In genomic region chr19:47490031-47490430, GRCh38 we compare ENCODE assay signal across 29 cellular contexts. TPM values are rescaled to one million over a fixed set of nuclear protein-coding genes. Genes with fewer than 3 reads are reported as not detected.
DNase-seq lines count a peak whose midpoint lies in the region; ATAC-seq, FAIRE-seq and TF ChIP-seq lines count a peak whose summit lies in the region.
"Had no signal": no experiment of that assay in that cellular context is flagged by ENCODE, and none has a peak within 500 bp of the region (broad histone marks: within the 10 kb centered on the region; RNA-seq: fewer than 3 reads in every experiment).

No MANE protein-coding gene starts in this region.

- no peak for TF ChIP-seq POLR2A in H1 (IDR thresholded peaks at IDR 0.05; ENCODE audit: control extremely low read depth in 1 of 2, low read depth in 2 of 2, low read length in 2 of 2)

- no peak for FAIRE-seq in H1 (lab: Jason Lieb, UNC)
- FAIRE-seq: colon, frontal cortex, islet of Langerhans had no signal

- H3K27me3 ChIP-seq in H1 (replicated peaks in 1 of 4; ENCODE audit: control insufficient read depth in 3 of 4, extremely low read depth in 1 of 4, insufficient read depth in 3 of 4, low read length in 3 of 4) = no peaks in the 10 kb centered on the region
- H3K27me3 ChIP-seq: body of pancreas, esophagus squamous epithelium, sigmoid colon had no signal

- no peak overlapping the region for H4K5ac ChIP-seq in H1 (ENCODE audit: insufficient read length, low read depth, low read length)

- peak overlapping the region; percentile 15 to 36 for H3K27ac Mint-ChIP-seq in activated naive CD4-positive, alpha-beta T cell treated with anti-CD3 and anti-CD28 coated beads, Interleukin-2, amount 50 U/mL, for 72 hours
- no peak overlapping the region for H3K27ac Mint-ChIP-seq in T-helper 17 cell
- peak overlapping the region; percentile 4 for H3K27ac Mint-ChIP-seq in stimulated activated memory B cell treated with anti-CD40 and anti-IgM and Interleukin-4, amounts not matched to agents 10 μg/mL and 1 μg/mL and 100 μg/mL, for 72 hours
- H3K27ac Mint-ChIP-seq in activated CD4-positive, alpha-beta memory T cell treated with anti-CD3 and anti-CD28 coated beads for 36 hours = no peak overlapping the region
- H3K27ac Mint-ChIP-seq: activated CD4-positive, alpha-beta T cell treated with anti-CD3 and anti-CD28 coated beads for 36 hours; type B pancreatic cell had no signal

- H3K9me3 ChIP-seq in T-helper 17 cell (ENCODE audit: control insufficient read depth, low read length, poor library complexity, severe bottlenecking) (no peaks in the 10 kb centered on the region), H1 (ENCODE audit: insufficient read depth in 2 of 2, low read depth in 1 of 2, low read length in 1 of 2) (no peaks in the 10 kb centered on the region)
- H3K9me3 ChIP-seq: body of pancreas, esophagus squamous epithelium, sigmoid colon had no signal

- 0 out of 2 replicates have a peak overlapping the region, but pooled peaks have one; percentile 3 for H2BK20ac ChIP-seq in H1 (ENCODE audit: low read length)

- 91 to 100% methylated on average over 2 to 7 of the region's 7 CpGs for WGBS in H1 (ENCODE audit: extremely low coverage in 1 of 2, insufficient coverage in 1 of 2, insufficient read length in 1 of 2, insufficient replicate concordance in 2 of 2, low coverage in 1 of 2, low lambda C conversion rate in 2 of 2, missing lambda C conversion rate in 1 of 2), 2 experiments

- H2BK120ac ChIP-seq in H1 (replicated peaks; ENCODE audit: low read depth, low read length) = no peak overlapping the region

- no peak for TF ChIP-seq EP300 in H1 (IDR thresholded peaks at IDR 0.05; ENCODE audit: borderline replicate concordance in 1 of 2, low read depth in 2 of 2, low read length in 2 of 2)

- H2BK12ac ChIP-seq in H1 (ENCODE audit: low read depth, low read length) = peak overlapping the region; percentile 53; the same call in 1 of the 2 replicates

- H4K8ac ChIP-seq in H1 (ENCODE audit: extremely low read depth, insufficient read depth, low read length) = no peak overlapping the region

- H3K79me1 ChIP-seq in H1 (ENCODE audit: low read depth, low read length) = no peaks in the 10 kb centered on the region

- H3K27me3 Mint-ChIP-seq in T-helper 17 cell = no peaks in the 10 kb centered on the region
- H3K27me3 Mint-ChIP-seq in stimulated activated memory B cell treated with anti-CD40 and anti-IgM and Interleukin-4, amounts not matched to agents 10 μg/mL and 1 μg/mL and 100 μg/mL, for 72 hours = no peaks in the 10 kb centered on the region
- no peaks in the 10 kb centered on the region for H3K27me3 Mint-ChIP-seq in activated CD4-positive, alpha-beta memory T cell treated with anti-CD3 and anti-CD28 coated beads for 36 hours
- H3K27me3 Mint-ChIP-seq: activated CD4-positive, alpha-beta T cell treated with anti-CD3 and anti-CD28 coated beads for 36 hours; type B pancreatic cell had no signal

- CTCF ChIA-PET in H1 (lab: Charles Lee; ENCODE audit: partially characterized antibody) = interaction anchor here (2.5 kb wide), 1 partner anchor 53 kb away, joined by 8 read pairs; no protein-coding TSS in a partner anchor
- CTCF ChIA-PET in activated CD4-positive, alpha-beta memory T cell treated with anti-CD3 and anti-CD28 coated beads for 36 hours (lab: Charles Lee) = no interaction called here

- H3K4ac ChIP-seq in H1 (replicated peaks; ENCODE audit: insufficient read length, low read depth, low read length) = no peak overlapping the region

- H3K14ac ChIP-seq in H1 (ENCODE audit: insufficient read length) = no peak overlapping the region

- H3K56ac ChIP-seq in H1 (replicated peaks; ENCODE audit: insufficient read length, low read depth, low read length) = peak overlapping the region; percentile 86

- no peak for TF ChIP-seq CTCF in H1 (IDR thresholded peaks at IDR 0.05; ENCODE audit: control extremely low read depth in 1 of 3, insufficient read depth in 1 of 3, low read depth in 1 of 3, low read length in 3 of 3)

- no peak overlapping the region for H3K23ac ChIP-seq in H1 (ENCODE audit: insufficient read length)

- no peak for ATAC-seq in activated naive CD4-positive, alpha-beta T cell treated with anti-CD3 and anti-CD28 coated beads, Interleukin-2, amount 50 U/mL, for 72 hours
- ATAC-seq in T-helper 17 cell = no peak
- no peak for ATAC-seq in stimulated activated memory B cell treated with anti-CD40 and anti-IgM and Interleukin-4, amounts not matched to agents 10 μg/mL and 1 μg/mL and 100 μg/mL, for 72 hours
- ATAC-seq in HG02884 (IDR thresholded peaks at IDR 0.05; ENCODE audit: unreplicated experiment) = no peak
- ATAC-seq: activated CD4-positive, alpha-beta T cell treated with anti-CD3 and anti-CD28 coated beads for 36 hours; body of pancreas had no signal

- peaks cover 0 to 7% of the 10 kb centered on the region in 2 donors for H3K36me3 Mint-ChIP-seq in activated naive CD4-positive, alpha-beta T cell treated with anti-CD3 and anti-CD28 coated beads, Interleukin-2, amount 50 U/mL, for 72 hours
- peaks cover 7% of the 10 kb centered on the region for H3K36me3 Mint-ChIP-seq in T-helper 17 cell (ENCODE audit: low read depth)
- H3K36me3 Mint-ChIP-seq in stimulated activated memory B cell treated with anti-CD40 and anti-IgM and Interleukin-4, amounts not matched to agents 10 μg/mL and 1 μg/mL and 100 μg/mL, for 72 hours = peaks cover 24% of the 10 kb centered on the region
- H3K36me3 Mint-ChIP-seq in activated CD4-positive, alpha-beta memory T cell treated with anti-CD3 and anti-CD28 coated beads for 36 hours = peaks cover 3% of the 10 kb centered on the region
- H3K36me3 Mint-ChIP-seq: type B pancreatic cell had no signal

- H3K18ac ChIP-seq in H1 (ENCODE audit: extremely low read depth, low read length) = no peak overlapping the region

- H3K27ac ChIP-seq in H1 (ENCODE audit: low read depth, low read length) = no peak overlapping the region; the same call in 1 of the 2 replicates
- H3K27ac ChIP-seq: body of pancreas, esophagus squamous epithelium, sigmoid colon had no signal

- H2AK5ac ChIP-seq in H1 (ENCODE audit: low read depth, low read length) = no peak overlapping the region

- H2BK15ac ChIP-seq in H1 (ENCODE audit: low read length) = no peak overlapping the region

- no peak overlapping the region for H3K9ac ChIP-seq in H1 (replicated peaks in 1 of 4; ENCODE audit: extremely low read depth in 1 of 4, low read depth in 3 of 4, low read length in 3 of 4)

- no peaks in the 10 kb centered on the region for H3K9me3 Mint-ChIP-seq in activated naive CD4-positive, alpha-beta T cell treated with anti-CD3 and anti-CD28 coated beads, Interleukin-2, amount 50 U/mL, for 72 hours
- H3K9me3 Mint-ChIP-seq in stimulated activated memory B cell treated with anti-CD40 and anti-IgM and Interleukin-4, amounts not matched to agents 10 μg/mL and 1 μg/mL and 100 μg/mL, for 72 hours = no peaks in the 10 kb centered on the region
- no peaks in the 10 kb centered on the region for H3K9me3 Mint-ChIP-seq in activated CD4-positive, alpha-beta memory T cell treated with anti-CD3 and anti-CD28 coated beads for 36 hours
- H3K9me3 Mint-ChIP-seq: CD8-positive, alpha-beta T cell; type B pancreatic cell had no signal

- H3K4me2 ChIP-seq in H1 (ENCODE audit: insufficient read depth in 1 of 2, low read depth in 2 of 2, low read length in 2 of 2) = no peak overlapping the region

- H3K4me3 ChIP-seq in H1 (ENCODE audit: extremely low read depth in 1 of 4, insufficient read depth in 2 of 4, low read depth in 3 of 4, low read length in 4 of 4) = no peak overlapping the region
- H3K4me3 ChIP-seq: body of pancreas, esophagus squamous epithelium, sigmoid colon had no signal

- H4K91ac ChIP-seq in H1 (replicated peaks; ENCODE audit: insufficient read length, low read length) = peak overlapping the region; percentile 89

- H3K36me3 ChIP-seq in H1 (ENCODE audit: control insufficient read depth in 2 of 4, insufficient read depth in 4 of 4, low read length in 3 of 4) = peaks cover 3 to 10% (median 5%) of the 10 kb centered on the region in 4 experiments; a peak in 4 of 8 replicates

- no peak overlapping the region for H2AFZ ChIP-seq in H1 (ENCODE audit: low read length)

- peaks cover 6% of the 10 kb centered on the region; the same call in 1 of the 2 replicates for H3K23me2 ChIP-seq in H1 (ENCODE audit: low read depth, low read length)

- peaks cover 0 to 4% (median 1%) of the 10 kb centered on the region in 4 experiments; a peak in 2 of 7 replicates for H3K4me1 ChIP-seq in H1 (replicated peaks in 1 of 4; ENCODE audit: control insufficient read depth in 3 of 4, insufficient read depth in 4 of 4, low read length in 3 of 4)

- POLR2A ChIA-PET in H1 (lab: Charles Lee; ENCODE audit: partially characterized antibody) = interaction anchor here (1.0 to 2.0 kb wide), 2 partner anchors 11 to 17 kb away, joined by 8 read pairs; no protein-coding TSS in a partner anchor
- POLR2A ChIA-PET in activated CD4-positive, alpha-beta memory T cell treated with anti-CD3 and anti-CD28 coated beads for 36 hours (lab: Charles Lee) = no interaction called here

- H3K4me1 Mint-ChIP-seq in T-helper 17 cell = peaks cover 7% of the 10 kb centered on the region
- H3K4me1 Mint-ChIP-seq in stimulated activated memory B cell treated with anti-CD40 and anti-IgM and Interleukin-4, amounts not matched to agents 10 μg/mL and 1 μg/mL and 100 μg/mL, for 72 hours = peaks cover 31% of the 10 kb centered on the region
- peaks cover 12% of the 10 kb centered on the region for H3K4me1 Mint-ChIP-seq in activated CD4-positive, alpha-beta memory T cell treated with anti-CD3 and anti-CD28 coated beads for 36 hours (ENCODE audit: low read depth)

- peak overlapping the region; percentile 75 for H3K4me3 Mint-ChIP-seq in T-helper 17 cell
- no peak overlapping the region for H3K4me3 Mint-ChIP-seq in stimulated activated memory B cell treated with anti-CD40 and anti-IgM and Interleukin-4, amounts not matched to agents 10 μg/mL and 1 μg/mL and 100 μg/mL, for 72 hours
- no peak overlapping the region for H3K4me3 Mint-ChIP-seq in activated CD4-positive, alpha-beta memory T cell treated with anti-CD3 and anti-CD28 coated beads for 36 hours
- H3K4me3 Mint-ChIP-seq: activated CD4-positive, alpha-beta T cell treated with anti-CD3 and anti-CD28 coated beads for 36 hours; CD8-positive, alpha-beta T cell; type B pancreatic cell had no signal

- no peak for DNase-seq in activated naive CD4-positive, alpha-beta T cell treated with anti-CD3 and anti-CD28 coated beads, Interleukin-2, amount 50 U/mL, for 72 hours (ENCODE audit: low spot score in 2 of 2)
- DNase-seq in activated naive CD4-positive, alpha-beta T cell (lab: John Stamatoyannopoulos, UW) = no peak
- no peak for DNase-seq in T-helper 17 cell
- no peak for DNase-seq in H1 (ENCODE audit: low read depth in 1 of 2, low spot score in 2 of 2)
- DNase-seq in activated CD4-positive, alpha-beta memory T cell treated with anti-CD3 and anti-CD28 coated beads for 36 hours = no peak
- DNase-seq in stimulated activated naive CD4-positive, alpha-beta T cell treated with Interleukin-2 at 50 U/mL for 16 hours (lab: John Stamatoyannopoulos, UW) = no peak
- DNase-seq: activated CD4-positive, alpha-beta T cell treated with anti-CD3 and anti-CD28 coated beads for 36 hours; AML-193; body of pancreas; CD8-positive, alpha-beta T cell; DMS153; effector CD8-positive, alpha-beta T cell; esophagus squamous epithelium; hypothalamus; Kasumi-1; NCI-H1048; NCI-H187; NCI-H69; RPMI8226; sigmoid colon had no signal

- TF ChIP-seq RAD21 in H1 (IDR thresholded peaks at IDR 0.05 in 1 of 2, conservative IDR thresholded peaks at IDR 0.05 in 1 of 2; ENCODE audit: low read depth in 2 of 2, low read length in 2 of 2) = no peak

- peaks cover 0 to 11% of the 10 kb centered on the region in 2 experiments for H4K20me1 ChIP-seq in H1 (replicated peaks in 1 of 2; ENCODE audit: control insufficient read depth in 1 of 2, insufficient read depth in 2 of 2, low read length in 2 of 2)

- intact Hi-C loops in activated CD4-positive, alpha-beta memory T cell treated with anti-CD3 and anti-CD28 coated beads for 36 hours (cut with micrococcal nuclease) = no loop called here

- H2BK5ac ChIP-seq in H1 (ENCODE audit: low read depth, low read length) = peak overlapping the region; percentile 79; the same call in 1 of the 2 replicates

- no peaks in the 10 kb centered on the region for H3K79me2 ChIP-seq in H1 (ENCODE audit: control insufficient read depth in 1 of 2, insufficient read depth in 2 of 2, low read length in 2 of 2)

RNA-seq across cellular contexts. Expression of gene KPTN, which starts 6.0 kb away (rescaled TPM):
- total RNA-seq in activated naive CD4-positive, alpha-beta T cell treated with anti-CD3 and anti-CD28 coated beads, Interleukin-2, amount 50 U/mL, for 72 hours = 10 to 100 TPM; 15.3 to 24.8 TPM
- total RNA-seq in T-helper 17 cell = 1 to 10 TPM; 3.5 to 6.3 TPM
- total RNA-seq in H1 (2021; fragmentation: NEBNext Ultra II Directional; extraction: Animal tissue kit (Norgen Biotek cat#: 25700)) = 23.6 and 28.0 TPM in 2 replicates
- 31.3 and 45.2 TPM in 2 replicates for polyA plus RNA-seq in H1 (2011; rRNA removed)
- 29.4 TPM for polyA plus RNA-seq in H1 (2011; cell fraction: cytosol; rRNA removed)
- 57.8 TPM for polyA plus RNA-seq in H1 (2011; cell fraction: nucleus; rRNA removed)
- polyA plus RNA-seq in H1 (2012, experiment 1 of 2) = 22.6 to 33.3 TPM (median 31.1 TPM) in 4 replicates
- 27.0 TPM for polyA plus RNA-seq in H1 (2012, experiment 2 of 2)
- 24.6 TPM for polyA plus RNA-seq in H1 (2013, experiment 1 of 2)
- polyA plus RNA-seq in H1 (2013, experiment 2 of 2) = 23.7 TPM
- polyA minus RNA-seq in H1 (2011; rRNA and poly(A)+ RNA removed) = 14.6 and 16.5 TPM in 2 replicates
- 6.9 TPM for polyA minus RNA-seq in H1 (2011; cell fraction: cytosol; rRNA and poly(A)+ RNA removed)
- 9.3 TPM for polyA minus RNA-seq in H1 (2011; cell fraction: nucleus; rRNA and poly(A)+ RNA removed)
- 1 to 10 TPM; 7.0 to 9.2 TPM for total RNA-seq in activated CD4-positive, alpha-beta memory T cell treated with anti-CD3 and anti-CD28 coated beads for 36 hours

RNA-seq across cellular contexts. Expression of gene SLC8A2, which starts 18.3 kb away (rescaled TPM):
- total RNA-seq in activated naive CD4-positive, alpha-beta T cell treated with anti-CD3 and anti-CD28 coated beads, Interleukin-2, amount 50 U/mL, for 72 hours = under 1 TPM; 0.11 to 0.41 TPM
- total RNA-seq in T-helper 17 cell = not detected
- 7.3 and 8.3 TPM in 2 replicates for total RNA-seq in H1 (2021; fragmentation: NEBNext Ultra II Directional; extraction: Animal tissue kit (Norgen Biotek cat#: 25700))
- 12.4 and 15.7 TPM in 2 replicates for polyA plus RNA-seq in H1 (2011; rRNA removed)
- 9.3 TPM for polyA plus RNA-seq in H1 (2011; cell fraction: cytosol; rRNA removed)
- polyA plus RNA-seq in H1 (2011; cell fraction: nucleus; rRNA removed) = 16.6 TPM
- 7.1 to 14.9 TPM (median 11.4 TPM) in 4 replicates for polyA plus RNA-seq in H1 (2012, experiment 1 of 2)
- 6.9 TPM for polyA plus RNA-seq in H1 (2012, experiment 2 of 2)
- 6.6 TPM for polyA plus RNA-seq in H1 (2013, experiment 1 of 2)
- polyA plus RNA-seq in H1 (2013, experiment 2 of 2) = 6.1 TPM
- 27.9 and 30.5 TPM in 2 replicates for polyA minus RNA-seq in H1 (2011; rRNA and poly(A)+ RNA removed)
- polyA minus RNA-seq in H1 (2011; cell fraction: cytosol; rRNA and poly(A)+ RNA removed) = 12.6 TPM
- polyA minus RNA-seq in H1 (2011; cell fraction: nucleus; rRNA and poly(A)+ RNA removed) = 9.7 TPM
- total RNA-seq in activated CD4-positive, alpha-beta memory T cell treated with anti-CD3 and anti-CD28 coated beads for 36 hours = under 1 TPM in 1 of 2 experiments, not detected in 1; 0.14 TPM
- total RNA-seq: A172; CD8-positive, alpha-beta T cell; mononuclear cell; T-helper 1 cell treated with Interleukin-12 subunit alpha and Interleukin-12 subunit beta and Interleukin-4 antibody, amounts not matched to agents 30 ng/mL and 1 ng/mL, for 36 hours had no signal

RNA-seq across cellular contexts. Expression of gene NAPA, which starts 24.8 kb away (rescaled TPM):
- 10 to 100 TPM; 69.7 to 78.5 TPM for total RNA-seq in activated naive CD4-positive, alpha-beta T cell treated with anti-CD3 and anti-CD28 coated beads, Interleukin-2, amount 50 U/mL, for 72 hours
- 100 to 1,000 TPM; 124 to 133 TPM for total RNA-seq in T-helper 17 cell
- total RNA-seq in H1 (2021; fragmentation: NEBNext Ultra II Directional; extraction: Animal tissue kit (Norgen Biotek cat#: 25700)) = 58.3 and 58.5 TPM in 2 replicates
- 78.2 and 101 TPM in 2 replicates for polyA plus RNA-seq in H1 (2011; rRNA removed)
- 70.6 TPM for polyA plus RNA-seq in H1 (2011; cell fraction: cytosol; rRNA removed)
- 77.1 TPM for polyA plus RNA-seq in H1 (2011; cell fraction: nucleus; rRNA removed)
- polyA plus RNA-seq in H1 (2012, experiment 1 of 2) = 53.3 to 67.3 TPM (median 65.3 TPM) in 4 replicates
- 95.9 TPM for polyA plus RNA-seq in H1 (2012, experiment 2 of 2)
- polyA plus RNA-seq in H1 (2013, experiment 1 of 2) = 52.3 TPM
- 52.2 TPM for polyA plus RNA-seq in H1 (2013, experiment 2 of 2)
- polyA minus RNA-seq in H1 (2011; rRNA and poly(A)+ RNA removed) = 106 and 112 TPM in 2 replicates
- 84.4 TPM for polyA minus RNA-seq in H1 (2011; cell fraction: cytosol; rRNA and poly(A)+ RNA removed)
- polyA minus RNA-seq in H1 (2011; cell fraction: nucleus; rRNA and poly(A)+ RNA removed) = 38.2 TPM
- 10 to 100 TPM; 67.3 to 70.4 TPM for total RNA-seq in activated CD4-positive, alpha-beta memory T cell treated with anti-CD3 and anti-CD28 coated beads for 36 hours

Comparison
In these comparisons a context has a peak if more than half of its experiments do, and no peak if none do; other contexts are left out.
1. H3K27ac Mint-ChIP-seq: peak in activated naive CD4-positive, alpha-beta T cell treated with anti-CD3 and anti-CD28 coated beads, Interleukin-2, amount 50 U/mL, for 72 hours (2 of 2) and stimulated activated memory B cell treated with anti-CD40 and anti-IgM and Interleukin-4, amounts not matched to agents 10 μg/mL and 1 μg/mL and 100 μg/mL, for 72 hours (single experiment); none in T-helper 17 cell (single experiment) and activated CD4-positive, alpha-beta memory T cell treated with anti-CD3 and anti-CD28 coated beads for 36 hours (single experiment).